In the genomic region with DNA sequence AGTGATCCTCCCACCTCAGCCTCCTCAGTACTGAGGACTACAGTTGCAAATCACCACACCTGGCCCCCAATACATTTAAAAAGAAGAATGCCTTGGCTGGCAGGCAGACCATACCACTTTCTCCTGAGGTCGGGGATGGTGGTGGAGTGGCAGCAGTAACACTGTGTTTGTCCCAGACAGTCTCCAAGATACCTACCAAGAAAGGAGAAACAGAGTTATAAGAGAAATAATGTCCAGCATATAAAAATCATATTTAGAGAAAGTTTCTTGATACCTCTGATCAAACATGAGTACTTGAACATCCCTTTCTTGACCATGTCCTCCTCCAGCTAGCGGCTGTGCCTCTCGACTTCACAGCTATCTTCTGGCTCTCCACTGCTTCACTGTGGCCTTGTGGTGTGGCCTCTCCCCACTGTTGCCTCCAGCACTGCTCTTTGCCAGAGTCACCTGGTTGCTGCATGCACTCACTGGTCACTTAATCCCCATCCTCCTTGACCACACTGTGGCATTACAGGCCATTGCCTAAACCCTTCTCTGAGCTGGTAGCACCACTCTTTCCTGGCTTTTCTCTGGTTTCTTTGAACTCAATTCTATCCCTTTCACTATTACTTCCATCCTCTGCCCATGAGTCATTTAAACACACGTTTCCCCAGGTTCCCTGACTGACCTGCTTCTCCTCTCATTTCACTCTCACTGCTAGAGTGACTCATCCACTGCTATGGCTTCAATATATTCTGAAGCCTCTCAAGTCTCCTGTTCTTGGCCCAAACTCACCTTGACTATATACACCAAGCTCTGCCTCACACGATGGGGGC, we compare ENCODE assay signal across 9 cellular contexts. TPM values are rescaled to one million over a fixed set of nuclear protein-coding genes. Genes with fewer than 3 reads are reported as not detected.
DNase-seq lines count a peak whose midpoint lies in the region; ATAC-seq and TF ChIP-seq lines count a peak whose summit lies in the region.
"Had no signal": no experiment of that assay in that cellular context is flagged by ENCODE, and none has a peak within 500 bp of the region (broad histone marks: within the 10 kb centered on the region; RNA-seq: fewer than 3 reads in every experiment).

No MANE protein-coding gene starts in this region.

- no peaks in the 10 kb centered on the region for H3K9me2 ChIP-seq in OCI-LY7 (ENCODE audit: insufficient read depth, low read length)

- H3K27me3 ChIP-seq in right cardiac atrium (ENCODE audit: control insufficient read depth, insufficient read depth) = no peaks in the 10 kb centered on the region

- 0 out of 2 replicates have a peak, but pooled peaks cover 5% of the 10 kb centered on the region for H4K20me1 ChIP-seq in OCI-LY7 (ENCODE audit: insufficient read depth, low read length)

- no peak overlapping the region for H2AFZ ChIP-seq in OCI-LY7 (ENCODE audit: low read length)

- CTCF ChIA-PET in OCI-LY7 (lab: Charles Lee; ENCODE audit: unreplicated experiment) = no interaction called here
- CTCF ChIA-PET in HEK293T (lab: Yijun Ruan, JAX) = no interaction called here

- BruUV-seq in OCI-LY7 (replicated peaks; lab: Mats Ljungman, UMichigan) = TSS peak; percentile 37

- H3K9me3 Mint-ChIP-seq in chondrocyte (ENCODE audit: low read depth) = no peaks in the 10 kb centered on the region
- H3K9me3 Mint-ChIP-seq in natural killer cell treated with Interleukin-12 subunit alpha and Interleukin-12 subunit beta and Interleukin-15 and Interleukin-18, amount 100 ng/mL, for 72 hours = no peaks in the 10 kb centered on the region
- H3K9me3 Mint-ChIP-seq: mesothelial cell of epicardium had no signal

- DNase-seq in GM12865 (ENCODE audit: low read depth) (peak; percentile 20), OCI-LY7 (ENCODE audit: low spot score) (no peak), chondrocyte (ENCODE audit: low spot score) (no peak), right cardiac atrium (no peak), HEK293T (ENCODE audit: extremely low spot score) (no peak), SW 1271 (lab: John Stamatoyannopoulos, UW) (no peak)
- no peak for DNase-seq in natural killer cell treated with Interleukin-12 subunit alpha and Interleukin-12 subunit beta and Interleukin-15 and Interleukin-18, amount 100 ng/mL, for 72 hours (ENCODE audit: low spot score)

- H3K36me3 ChIP-seq in OCI-LY7 (ENCODE audit: insufficient read depth, low read length) = peaks cover 97% of the 10 kb centered on the region

- peaks cover 52% of the 10 kb centered on the region for H3K4me1 Mint-ChIP-seq in chondrocyte (ENCODE audit: low read depth)
- peaks cover 40 to 55% of the 10 kb centered on the region in 2 donors for H3K4me1 Mint-ChIP-seq in natural killer cell treated with Interleukin-12 subunit alpha and Interleukin-12 subunit beta and Interleukin-15 and Interleukin-18, amount 100 ng/mL, for 72 hours (ENCODE audit: low read depth in 2 of 2)
- H3K4me1 Mint-ChIP-seq: mesothelial cell of epicardium had no signal

- H3K27ac ChIP-seq in OCI-LY7 (ENCODE audit: low read depth, low read length, poor library complexity, severe bottlenecking) (peak overlapping the region; percentile 2), right cardiac atrium (ENCODE audit: low read length) (no peak overlapping the region)

- H3K4me3 ChIP-seq in GM12865 (ENCODE audit: low read depth, low read length) = no peak overlapping the region
- H3K4me3 ChIP-seq in OCI-LY7 (ENCODE audit: low read depth, low read length, poor library complexity, severe bottlenecking) = no peak overlapping the region
- no peak overlapping the region for H3K4me3 ChIP-seq in right cardiac atrium (ENCODE audit: low read length)
- H3K4me3 ChIP-seq: SK-N-MC had no signal

- H3K36me3 Mint-ChIP-seq in chondrocyte (ENCODE audit: low read depth) = peaks cover 23% of the 10 kb centered on the region
- peaks cover 19% of the 10 kb centered on the region for H3K36me3 Mint-ChIP-seq in natural killer cell treated with Interleukin-12 subunit alpha and Interleukin-12 subunit beta and Interleukin-15 and Interleukin-18, amount 100 ng/mL, for 72 hours

- peaks cover 20% of the 10 kb centered on the region; the same call in 1 of the 2 replicates for H3K79me2 ChIP-seq in OCI-LY7 (ENCODE audit: insufficient read depth, low read depth, low read length)

- POLR2A ChIA-PET in OCI-LY7 (lab: Charles Lee) (interaction anchor here (0.5 kb wide), 1 partner anchor 65 kb away, joined by 3 read pairs; no protein-coding TSS in a partner anchor), HEK293T (lab: Yijun Ruan, JAX) (no interaction called here)

- H3K27me3 Mint-ChIP-seq in chondrocyte (ENCODE audit: low read depth) = no peaks in the 10 kb centered on the region
- H3K27me3 Mint-ChIP-seq in natural killer cell treated with Interleukin-12 subunit alpha and Interleukin-12 subunit beta and Interleukin-15 and Interleukin-18, amount 100 ng/mL, for 72 hours = no peaks in the 10 kb centered on the region

- TF ChIP-seq CTCF in GM12865 (IDR thresholded peaks at IDR 0.05; ENCODE audit: insufficient read depth, low read depth, low read length, missing control alignments) (no peak), OCI-LY7 (conservative IDR thresholded peaks at IDR 0.05; ENCODE audit: low read length) (no peak), chondrocyte (IDR thresholded peaks at IDR 0.05) (no peak)

- H3K4me1 ChIP-seq in OCI-LY7 (ENCODE audit: insufficient read depth, low read length, poor library complexity, severe bottlenecking) (peaks cover 11% of the 10 kb centered on the region), right cardiac atrium (ENCODE audit: control insufficient read depth, insufficient read depth, low read length) (no peaks in the 10 kb centered on the region)

- H3K27ac Mint-ChIP-seq in chondrocyte (ENCODE audit: unreplicated experiment) = peak overlapping the region; percentile 28
- peak overlapping the region; percentile 32 to 65 for H3K27ac Mint-ChIP-seq in natural killer cell treated with Interleukin-12 subunit alpha and Interleukin-12 subunit beta and Interleukin-15 and Interleukin-18, amount 100 ng/mL, for 72 hours
- H3K27ac Mint-ChIP-seq: mesothelial cell of epicardium had no signal

- H3K9me3 ChIP-seq in OCI-LY7 (ENCODE audit: low read length) = no peaks in the 10 kb centered on the region
- no peaks in the 10 kb centered on the region for H3K9me3 ChIP-seq in right cardiac atrium (ENCODE audit: control insufficient read depth, low read length)

- ATAC-seq in natural killer cell treated with Interleukin-12 subunit alpha and Interleukin-12 subunit beta and Interleukin-15 and Interleukin-18, amount 100 ng/mL, for 72 hours = peak; percentile 91 to 93
- no peak for ATAC-seq in right cardiac atrium

- WGBS in right cardiac atrium = 90% methylated on average over 5 of the region's 5 CpGs

- no peak overlapping the region for H3K4me3 Mint-ChIP-seq in chondrocyte (ENCODE audit: unreplicated experiment)
- H3K4me3 Mint-ChIP-seq in natural killer cell treated with Interleukin-12 subunit alpha and Interleukin-12 subunit beta and Interleukin-15 and Interleukin-18, amount 100 ng/mL, for 72 hours = peak overlapping the region; percentile 38
- H3K4me3 Mint-ChIP-seq: mesothelial cell of epicardium had no signal

- intact Hi-C loops in OCI-LY7 (cut with micrococcal nuclease; ENCODE audit: unreplicated experiment) = no loop called here
- intact Hi-C loops in right cardiac atrium (cut with DNase I) = loop anchor here in 1 of 4 donors (10.0 kb wide), 1 partner anchor 62 kb away; no protein-coding TSS in a partner anchor

- H3K4me2 ChIP-seq in OCI-LY7 (ENCODE audit: low read length) = no peak overlapping the region

TF ChIP-seq in HEK293T, 16 proteins besides CTCF, POLR2A, EP300 and RAD21:
- TF ChIP-seq HDGF (IDR thresholded peaks at IDR 0.05; ENCODE audit: borderline replicate concordance) = no peak
- TF ChIP-seq FOXA1 (IDR thresholded peaks at IDR 0.05) = no peak
- TF ChIP-seq SP1 (IDR thresholded peaks at IDR 0.05) = no peak
- no peak for TF ChIP-seq BHLHE40 (IDR thresholded peaks at IDR 0.05; ENCODE audit: borderline replicate concordance)
- TF ChIP-seq ELF4 (IDR thresholded peaks at IDR 0.05) = no peak
- TF ChIP-seq FOXM1 (IDR thresholded peaks at IDR 0.05; ENCODE audit: borderline replicate concordance) = no peak
- no peak for TF ChIP-seq FOXK2 (IDR thresholded peaks at IDR 0.05)
- TF ChIP-seq ARNT (IDR thresholded peaks at IDR 0.05) = no peak
- TF ChIP-seq NFRKB (IDR thresholded peaks at IDR 0.05) = no peak
- no peak for TF ChIP-seq LEF1 (IDR thresholded peaks at IDR 0.05; ENCODE audit: borderline replicate concordance)
- TF ChIP-seq TARDBP (IDR thresholded peaks at IDR 0.05) = no peak
- no peak for TF ChIP-seq ZNF384 (IDR thresholded peaks at IDR 0.05)
- TF ChIP-seq L3MBTL2 (conservative IDR thresholded peaks at IDR 0.05) = no peak
- TF ChIP-seq CTBP1 (IDR thresholded peaks at IDR 0.05; ENCODE audit: borderline replicate concordance) = no peak
- TF ChIP-seq, protein P1, sequence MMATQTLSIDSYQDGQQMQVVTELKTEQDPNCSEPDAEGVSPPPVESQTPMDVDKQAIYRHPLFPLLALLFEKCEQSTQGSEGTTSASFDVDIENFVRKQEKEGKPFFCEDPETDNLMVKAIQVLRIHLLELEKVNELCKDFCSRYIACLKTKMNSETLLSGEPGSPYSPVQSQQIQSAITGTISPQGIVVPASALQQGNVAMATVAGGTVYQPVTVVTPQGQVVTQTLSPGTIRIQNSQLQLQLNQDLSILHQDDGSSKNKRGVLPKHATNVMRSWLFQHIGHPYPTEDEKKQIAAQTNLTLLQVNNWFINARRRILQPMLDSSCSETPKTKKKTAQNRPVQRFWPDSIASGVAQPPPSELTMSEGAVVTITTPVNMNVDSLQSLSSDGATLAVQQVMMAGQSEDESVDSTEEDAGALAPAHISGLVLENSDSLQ (IDR thresholded peaks at IDR 0.05) = no peak
- no peak for TF ChIP-seq SUZ12 (IDR thresholded peaks at IDR 0.05)

RNA-seq across cellular contexts. Expression of gene XPO6, which starts 45.2 kb away (rescaled TPM):
- total RNA-seq in OCI-LY7 (2014; rRNA removed; shearing (Covaris generic)) = 110 and 130 TPM in 2 replicates
- total RNA-seq in OCI-LY7 (2022) (167 and 186 TPM in 2 replicates), chondrocyte (124 to 133 TPM (median 128 TPM) in 3 replicates), right cardiac atrium (10 to 100 TPM; 30.2 to 36.4 (median 33.6) TPM)
- total RNA-seq in natural killer cell treated with Interleukin-12 subunit alpha and Interleukin-12 subunit beta and Interleukin-15 and Interleukin-18, amount 100 ng/mL, for 72 hours = 100 to 1,000 TPM; 212 to 386 TPM
- polyA plus RNA-seq in right cardiac atrium = 19.9 TPM

Comparison
In these comparisons a context has a peak if more than half of its experiments do, and no peak if none do; other contexts are left out.
1. ATAC-seq: peak in natural killer cell treated with Interleukin-12 subunit alpha and Interleukin-12 subunit beta and Interleukin-15 and Interleukin-18, amount 100 ng/mL, for 72 hours (2 of 2); none in right cardiac atrium (0 of 2).